ENCODE assay signal across 25 cellular contexts in the genomic region with DNA sequence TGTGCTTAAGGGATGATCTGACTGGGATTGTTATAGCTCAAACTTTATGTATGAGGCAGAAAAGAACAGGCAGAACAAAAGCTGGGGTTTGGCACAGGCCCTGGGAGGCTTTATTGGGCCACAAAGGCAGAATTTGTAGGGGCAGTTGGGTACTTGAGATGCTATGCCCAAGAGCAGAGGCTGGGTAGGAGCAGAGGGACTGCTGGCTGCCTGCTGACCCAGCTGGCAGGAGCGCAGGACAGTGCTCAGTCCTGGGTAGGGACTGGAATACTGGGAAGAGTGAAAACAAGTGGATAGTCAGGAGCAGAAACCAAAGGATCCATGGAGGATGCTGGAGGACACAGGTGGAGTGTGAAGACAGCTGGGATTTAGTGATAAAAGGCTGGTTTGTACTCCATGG.
"Had no signal": no experiment of that assay in that cellular context is flagged by ENCODE, and none has a peak within 500 bp of the region (broad histone marks: within the 10 kb centered on the region; RNA-seq: fewer than 3 reads in every experiment).

No MANE protein-coding gene starts in this region.

- DNase-seq: colonic mucosa; cortex of kidney; effector CD8-positive, alpha-beta T cell; effector memory CD8-positive, alpha-beta T cell; erythroblast; esophagus squamous epithelium; foreskin fibroblast; foreskin melanocyte; gastrocnemius medialis; glutamatergic neuron; head of caudate nucleus; heart right ventricle; hippocampal formation; kidney; kidney glomerular epithelial cell; left lung; left ventricle myocardium superior; lower lobe of right lung; mesenchymal stem cell; mucosa of descending colon; naive B cell had no signal

- H3K4me1 ChIP-seq: colonic mucosa, gastrocnemius medialis, left lung, lower lobe of right lung had no signal

- H3K27ac ChIP-seq: colonic mucosa, epithelial cell of prostate, esophagus squamous epithelium, gastrocnemius medialis, heart right ventricle, left lung, lower lobe of right lung had no signal

- H3K27me3 ChIP-seq: colonic mucosa, esophagus squamous epithelium, gastrocnemius medialis, left lung had no signal

- H3K9me3 Mint-ChIP-seq: endodermal cell had no signal

- H3K36me3 Mint-ChIP-seq: naive B cell had no signal

- H3K27ac Mint-ChIP-seq: dendritic cell treated with granulocyte-macrophage colony-stimulating factor and Interleukin-4, amounts not matched to agents 40 ng/mL and 50 ng/mL, for 4 days; effector memory CD8-positive, alpha-beta T cell; endodermal cell; mesothelial cell of epicardium; naive B cell had no signal

- H3K27me3 Mint-ChIP-seq: dendritic cell treated with granulocyte-macrophage colony-stimulating factor and Interleukin-4, amounts not matched to agents 40 ng/mL and 50 ng/mL, for 4 days had no signal

- H3K4me1 Mint-ChIP-seq: endodermal cell, naive B cell had no signal

- H3K36me3 ChIP-seq: colonic mucosa, esophagus squamous epithelium, gastrocnemius medialis, heart right ventricle, left lung, lower lobe of right lung had no signal

- H3K4me3 Mint-ChIP-seq: dendritic cell treated with granulocyte-macrophage colony-stimulating factor and Interleukin-4, amounts not matched to agents 40 ng/mL and 50 ng/mL, for 4 days; effector memory CD8-positive, alpha-beta T cell; endodermal cell; mesothelial cell of epicardium; naive B cell had no signal

- H3K4me3 ChIP-seq: colonic mucosa, esophagus squamous epithelium, gastrocnemius medialis, heart right ventricle, left lung, lower lobe of right lung, mucosa of descending colon had no signal

- H3K9me3 ChIP-seq: colonic mucosa, esophagus squamous epithelium, gastrocnemius medialis, lower lobe of right lung, mucosa of descending colon had no signal

- ATAC-seq: effector memory CD8-positive, alpha-beta T cell; gastrocnemius medialis; heart right ventricle; left lung; left ventricle myocardium superior; lower lobe of right lung; mucosa of descending colon had no signal
